ENCODE assay signal across 9 cellular contexts in the genomic region with DNA sequence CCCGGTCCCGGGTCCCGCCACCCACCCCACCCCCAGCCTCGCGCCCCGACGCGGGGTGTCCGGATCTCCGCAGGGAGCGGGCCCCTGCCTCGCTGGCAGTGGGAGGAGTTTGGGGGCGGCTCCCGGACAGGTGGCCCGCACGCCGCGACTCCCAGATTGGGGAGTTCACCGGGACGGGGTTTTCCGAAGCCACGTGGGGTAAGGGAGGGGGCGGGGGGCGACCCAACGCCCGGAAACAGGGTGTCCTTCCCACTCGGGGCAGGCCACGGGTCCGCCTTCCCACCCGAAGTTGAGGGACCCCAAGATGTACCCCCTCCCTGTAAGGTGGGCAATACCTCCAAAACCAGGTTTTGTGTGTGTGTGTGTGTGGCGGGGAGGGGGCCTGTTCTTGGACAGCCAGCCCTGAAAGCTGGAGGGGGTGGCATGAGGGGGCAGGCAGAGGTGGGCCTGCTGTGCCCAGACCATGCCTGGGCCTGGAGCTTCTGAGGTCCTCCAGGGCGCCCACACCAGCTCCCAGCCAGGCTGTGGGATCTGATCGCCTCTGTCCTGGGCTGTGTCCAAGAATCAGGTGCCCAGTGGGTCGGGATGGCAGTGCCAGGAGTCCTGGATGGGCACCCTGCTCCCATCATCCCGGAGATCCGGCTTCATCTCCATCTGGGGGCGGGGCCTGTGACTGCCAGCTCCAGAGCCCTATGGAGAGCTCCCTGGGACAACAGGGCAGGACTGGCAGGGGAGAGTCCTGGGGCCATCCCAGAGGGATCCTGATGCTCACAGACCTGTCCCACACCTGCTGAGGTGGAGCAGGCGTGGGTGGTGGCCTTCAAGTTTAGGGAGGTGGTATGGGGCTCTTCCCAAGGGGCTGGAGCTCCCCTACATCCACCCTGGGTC. TPM values are rescaled to one million over a fixed set of nuclear protein-coding genes. Genes with fewer than 3 reads are reported as not detected.
A peak's percentile ranks its signal among the peaks of the same experiment; 100 is the strongest.
DNase-seq lines count a peak whose midpoint lies in the region; ATAC-seq and TF ChIP-seq lines count a peak whose summit lies in the region.
"Had no signal": no experiment of that assay in that cellular context is flagged by ENCODE, and none has a peak within 500 bp of the region (broad histone marks: within the 10 kb centered on the region; RNA-seq: fewer than 3 reads in every experiment).

No MANE protein-coding gene starts in this region.

- peak; percentile 30 for ATAC-seq in CD4-positive, alpha-beta T cell (ENCODE audit: poor library complexity)
- no peak for ATAC-seq in HG02870 (IDR thresholded peaks at IDR 0.05; ENCODE audit: unreplicated experiment)

- H3K9me3 ChIP-seq in CD4-positive, alpha-beta T cell (ENCODE audit: control insufficient read depth, low read length): no peaks in the 10 kb centered on the region
- H3K9me3 ChIP-seq in duodenal mucosa (ENCODE audit: control insufficient read depth in 1 of 2, low read length in 2 of 2): no peaks in the 10 kb centered on the region

- POLR2A ChIA-PET in CD4-positive, alpha-beta T cell (lab: Charles Lee): interaction anchor here (0.6 to 1.6 kb wide), 8 partner anchors 27 to 755 kb away, joined by 3 to 12 read pairs (median 4); a partner anchor contains a TSS

- peaks cover 21% of the 10 kb centered on the region for H3K36me3 Mint-ChIP-seq in CD4-positive, alpha-beta T cell (ENCODE audit: low read depth)

- peak overlapping the region; percentile 64 for H3K27ac ChIP-seq in CD4-positive, alpha-beta T cell (ENCODE audit: low read depth, low read length)
- H3K27ac ChIP-seq in duodenal mucosa (ENCODE audit: low read depth, low read length): peak overlapping the region; percentile 83

- peak in 7 of 10 experiments; percentile 24 to 61 (median 30) for DNase-seq in CD4-positive, alpha-beta T cell
- DNase-seq in GM20000 (ENCODE audit: low spot score) (peak; percentile 77), M059J (ENCODE audit: low read depth) (peak; percentile 74), lung microvascular endothelial cell (ENCODE audit: low read depth in 2 of 2) (peak; percentile 47 to 63)
- peak; percentile 43 for DNase-seq in activated CD4-positive, alpha-beta T cell treated with anti-CD3 and anti-CD28 coated beads, Interleukin-2, amount 50 U/mL, for 1 hour
- peak; percentile 51 for DNase-seq in stimulated activated CD8-positive, alpha-beta memory T cell treated with anti-CD3 and anti-CD28 coated beads, Interleukin-4, amount 100 ng/mL, for 24 hours (ENCODE audit: low read depth)

- CTCF ChIA-PET in CD4-positive, alpha-beta T cell (lab: Charles Lee): interaction anchor here (0.6 to 2.0 kb wide), 4 partner anchors 17 to 82 kb away, joined by 3 to 5 read pairs (median 4); no protein-coding TSS in a partner anchor

- H3K4me3 Mint-ChIP-seq in CD4-positive, alpha-beta T cell: peak overlapping the region; percentile 79

- H3K9me3 Mint-ChIP-seq in CD4-positive, alpha-beta T cell: no peaks in the 10 kb centered on the region

- H3K27me3 ChIP-seq in CD4-positive, alpha-beta T cell (ENCODE audit: control insufficient read depth, insufficient read depth, low read length): no peaks in the 10 kb centered on the region
- H3K27me3 ChIP-seq in duodenal mucosa (ENCODE audit: control insufficient read depth in 1 of 2, insufficient read depth in 2 of 2, low read length in 2 of 2): no peaks in the 10 kb centered on the region

- peaks cover 0 to 14% of the 10 kb centered on the region in 2 donors for H3K36me3 ChIP-seq in duodenal mucosa (ENCODE audit: control insufficient read depth in 1 of 2, insufficient read depth in 2 of 2, low read length in 2 of 2)

- peaks cover 44% of the 10 kb centered on the region for H3K4me1 Mint-ChIP-seq in CD4-positive, alpha-beta T cell (ENCODE audit: low read depth)

- H3K4me1 ChIP-seq in duodenal mucosa (ENCODE audit: control insufficient read depth in 1 of 2, insufficient read depth in 2 of 2, low read length in 2 of 2): peaks cover 52 to 57% of the 10 kb centered on the region in 2 donors

- TF ChIP-seq CTCF in CD4-positive, alpha-beta T cell (IDR thresholded peaks at IDR 0.05): no peak
- TF ChIP-seq CTCF in GM20000 (IDR thresholded peaks at IDR 0.05; ENCODE audit: extremely low read depth, missing control alignments): no peak

- peak overlapping the region; percentile 71 for H3K27ac Mint-ChIP-seq in CD4-positive, alpha-beta T cell

- intact Hi-C loops in CD4-positive, alpha-beta T cell (cut with DNase I, micrococcal nuclease): loop anchor here (1.0 to 5.0 kb wide), 4 partner anchors 28 to 46 kb away; a partner anchor contains a TSS

- peak overlapping the region; percentile 83 to 94 for H3K4me3 ChIP-seq in duodenal mucosa (ENCODE audit: low read depth in 1 of 2, low read length in 2 of 2)

- no peaks in the 10 kb centered on the region for H3K27me3 Mint-ChIP-seq in CD4-positive, alpha-beta T cell

- H3K9ac ChIP-seq in duodenal mucosa (ENCODE audit: low read depth in 1 of 2, low read length in 2 of 2): peak overlapping the region; percentile 76 to 84

RNA-seq across cellular contexts. Expression of a gene that starts 0.8 kb away (rescaled TPM):
- 10 to 100 TPM; 34.9 to 41.3 TPM for total RNA-seq in CD4-positive, alpha-beta T cell
- total RNA-seq in M059J (2014; rRNA removed; shearing (Covaris generic)): 34.6 and 37.6 TPM in 2 replicates
- 27.2 and 55.8 TPM in 2 replicates for total RNA-seq in lung microvascular endothelial cell

RNA-seq across cellular contexts. Expression of a gene that starts 17.7 kb away (rescaled TPM):
- total RNA-seq in CD4-positive, alpha-beta T cell: under 1 TPM; 0.78 to 0.88 TPM
- 107 and 150 TPM in 2 replicates for total RNA-seq in M059J (2014; rRNA removed; shearing (Covaris generic))
- total RNA-seq in lung microvascular endothelial cell: 23.6 and 88.7 TPM in 2 replicates

RNA-seq across cellular contexts. Expression of a gene that starts 18.0 kb away (rescaled TPM):
- total RNA-seq in CD4-positive, alpha-beta T cell: under 1 TPM; 0.42 to 0.60 TPM
- total RNA-seq in M059J (2014; rRNA removed; shearing (Covaris generic)): 9.7 and 13.3 TPM in 2 replicates
- 53.8 and 78.6 TPM in 2 replicates for total RNA-seq in lung microvascular endothelial cell

RNA-seq across cellular contexts. Expression of a gene that starts 23.0 kb away (rescaled TPM):
- not detected for total RNA-seq in CD4-positive, alpha-beta T cell
- total RNA-seq in M059J (2014; rRNA removed; shearing (Covaris generic)): not detected in 2 replicates
- not detected in 2 replicates for total RNA-seq in lung microvascular endothelial cell
- total RNA-seq: T-helper 1 cell treated with Interleukin-12 subunit alpha and Interleukin-12 subunit beta and Interleukin-4 antibody, amounts not matched to agents 30 ng/mL and 1 ng/mL, for 36 hours had no signal

RNA-seq across cellular contexts. Expression of a gene that starts 38.6 kb away (rescaled TPM):
- 100 to 1,000 TPM; 567 to 577 TPM for total RNA-seq in CD4-positive, alpha-beta T cell
- total RNA-seq in M059J (2014; rRNA removed; shearing (Covaris generic)): not detected in 2 replicates
- total RNA-seq in lung microvascular endothelial cell: 0.20 and 0.22 TPM in 2 replicates

Comparison
In these comparisons a context has a peak if more than half of its experiments do, and no peak if none do; other contexts are left out.
1. RNA of a gene that starts 17.7 kb away (total RNA-seq): 107 to 150 TPM in M059J and 23.6 to 88.7 TPM in lung microvascular endothelial cell; 0.78 to 0.88 TPM in CD4-positive, alpha-beta T cell; every median in the first group is over 10 times any median in the second.
2. Peak in every context shown above with its lines, with median percentiles within 50 percentile points of each other: DNase-seq.